In the genomic region with DNA sequence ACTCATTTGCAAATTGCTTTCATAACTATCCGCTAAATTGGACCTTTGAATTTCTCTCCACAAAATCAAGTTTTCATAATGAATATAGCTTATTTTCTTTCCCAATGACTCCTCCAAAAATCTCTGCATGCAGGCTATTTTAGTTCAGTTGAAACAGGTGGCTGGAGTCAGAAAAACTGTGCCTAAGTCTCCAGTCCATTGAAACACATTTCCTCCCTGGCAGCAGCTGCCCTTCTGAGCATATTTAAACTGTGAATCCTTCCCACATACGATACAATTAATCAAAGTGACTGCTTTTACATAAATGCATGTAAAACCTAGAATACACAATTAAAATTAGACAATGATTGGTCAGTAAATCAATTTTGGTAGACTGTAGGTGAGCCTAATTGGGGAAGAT, we compare ENCODE assay signal across 16 cellular contexts.
A peak's percentile ranks its signal among the peaks of the same experiment; 100 is the strongest.
DNase-seq lines count a peak whose midpoint lies in the region; ATAC-seq lines count a peak whose summit lies in the region.
"Had no signal": no experiment of that assay in that cellular context is flagged by ENCODE, and none has a peak within 500 bp of the region (broad histone marks: within the 10 kb centered on the region; RNA-seq: fewer than 3 reads in every experiment).

No MANE protein-coding gene starts in this region.

- 0 out of 2 replicates have a peak, but pooled peaks cover 3% of the 10 kb centered on the region for H3K9me3 ChIP-seq in SJCRH30 (replicated peaks)
- H3K9me3 ChIP-seq: BE2C had no signal

- no peak for ATAC-seq in HG03457 (IDR thresholded peaks at IDR 0.05; ENCODE audit: unreplicated experiment)
- ATAC-seq: GM23338 had no signal

- 0 out of 2 replicates have a peak overlapping the region, but pooled peaks have one; percentile 8 for H3K27ac ChIP-seq in SJCRH30
- H3K27ac ChIP-seq: HL-60 had no signal

- DNase-seq in SJCRH30 (peak in 1 of 2 experiments; percentile 44), inferior parietal cortex (ENCODE audit: extremely low spot score) (peak; percentile 10), pons (ENCODE audit: low spot score) (peak; percentile 9), KBM-7 (no peak), OCI-M1 (lab: John Stamatoyannopoulos, UW) (no peak), NCI-H1930 (lab: John Stamatoyannopoulos, UW) (no peak)
- DNase-seq: ACHN; BE2C; C1 segment of cervical spinal cord; CD4-positive, CD25-positive, alpha-beta regulatory T cell; CD8-positive, alpha-beta memory T cell; COR-L47; H7 had no signal

- no peak overlapping the region for H3K4me3 ChIP-seq in SJCRH30
- H3K4me3 ChIP-seq: GM23338 had no signal

- H3K4me1 ChIP-seq in SJCRH30, result peaks cover 9% of the 10 kb centered on the region; the same call in 1 of the 2 replicates
- H3K4me1 ChIP-seq: BE2C had no signal

- H3K36me3 ChIP-seq in SJCRH30, result no peaks in the 10 kb centered on the region
- H3K36me3 ChIP-seq: BE2C had no signal

- H3K27me3 ChIP-seq in SJCRH30, result no peaks in the 10 kb centered on the region
- H3K27me3 ChIP-seq: BE2C had no signal

- in situ Hi-C loops in KBM-7 (cut with MboI; ENCODE audit: low pct_unique_long_range_greater_than_20kb, low sequenced_read_pairs), result no loop called here

Comparison
In these comparisons a context has a peak if more than half of its experiments do, and no peak if none do; other contexts are left out.
1. DNase-seq: peak in inferior parietal cortex (single experiment) and pons (single experiment); none in KBM-7 (single experiment), OCI-M1 (single experiment) and NCI-H1930 (0 of 2).